In the genomic region with DNA sequence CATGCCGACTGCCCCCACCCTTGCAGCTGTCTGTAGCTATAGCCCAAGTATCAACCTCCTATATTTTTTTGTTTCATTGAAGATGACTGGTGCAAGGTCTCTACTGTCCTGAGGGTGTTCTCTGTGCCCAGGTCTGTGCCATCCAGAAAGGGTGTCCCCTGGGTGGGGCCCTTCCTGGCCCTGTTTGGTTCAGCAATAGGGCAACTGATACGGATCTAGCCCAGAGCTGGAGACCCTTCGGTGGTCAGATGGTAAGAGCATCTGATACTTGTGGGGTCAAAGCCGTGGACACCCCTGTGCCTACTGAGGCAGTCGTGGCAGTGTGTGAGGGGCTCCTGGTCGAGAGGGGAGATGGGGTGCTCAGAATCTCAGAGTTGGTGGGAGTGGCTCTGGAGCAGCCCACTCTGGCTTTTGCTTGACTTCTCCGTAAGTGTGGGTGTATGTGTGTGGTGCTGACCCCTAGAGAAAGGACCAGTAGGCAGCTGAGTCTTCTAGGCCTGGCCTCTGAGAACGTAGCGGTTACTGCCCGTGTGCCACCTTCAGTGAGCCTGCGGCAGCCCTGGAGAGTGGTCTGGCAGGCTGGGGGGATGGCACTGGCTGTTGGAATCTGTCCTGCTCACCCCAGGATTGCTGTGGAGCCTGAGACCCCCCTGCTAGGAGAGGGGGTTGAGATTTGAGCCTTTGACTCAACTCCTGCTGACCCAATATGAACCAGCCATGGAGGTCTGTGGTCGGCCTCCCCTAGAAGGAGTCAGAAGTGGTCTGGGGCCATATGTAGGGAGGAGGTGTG, we compare ENCODE assay signal across 11 cellular contexts. TPM values are rescaled to one million over a fixed set of nuclear protein-coding genes. Genes with fewer than 3 reads are reported as not detected.
DNase-seq lines count a peak whose midpoint lies in the region; ATAC-seq, FAIRE-seq and TF ChIP-seq lines count a peak whose summit lies in the region.
"Had no signal": no experiment of that assay in that cellular context is flagged by ENCODE, and none has a peak within 500 bp of the region (broad histone marks: within the 10 kb centered on the region; RNA-seq: fewer than 3 reads in every experiment).

No MANE protein-coding gene starts in this region.

- TF ChIP-seq EP300 in HepG2 (IDR thresholded peaks at IDR 0.05; ENCODE audit: low read depth in 2 of 2, low read length in 2 of 2) (no peak), HepG2 (CRISPR knock-in tag; IDR thresholded peaks at IDR 0.05; ENCODE audit: borderline replicate concordance) (no peak)

- TF ChIP-seq POLR2A in HepG2 (IDR thresholded peaks at IDR 0.05; ENCODE audit: insufficient read depth in 1 of 2, low read depth in 2 of 2, low read length in 2 of 2) (no peak), right lobe of liver (IDR thresholded peaks at IDR 0.05) (no peak)

- ATAC-seq in HepG2 = no peak
- no peak for ATAC-seq in right lobe of liver
- ATAC-seq in activated naive CD8-positive, alpha-beta T cell treated with anti-CD3 and anti-CD28 coated beads, Interleukin-2, amount 10 ng/mL, durations not matched to agents 7 days and 5 days (ENCODE audit: low read depth) = no peak
- no peak for ATAC-seq in lower lobe of right lung
- ATAC-seq in HG02885 (IDR thresholded peaks at IDR 0.05; ENCODE audit: poor library complexity, unreplicated experiment) = no peak

- intact Hi-C loops in HepG2 (cut with micrococcal nuclease; ENCODE audit: unreplicated experiment) (no loop called here), right lobe of liver (cut with DNase I) (loop anchor here in 1 of 2 donors (10.0 kb wide), 1 partner anchor 77 kb away; the partner anchor contains the start of gene GNAI3), lower lobe of right lung (cut with DNase I) (no loop called here)

- DNase-seq in HepG2 (ENCODE audit: low spot score) (no peak), right lobe of liver (no peak), lower lobe of right lung (no peak), WERI-Rb-1 (no peak), KG1 (lab: John Stamatoyannopoulos, UW) (no peak), DMS 273 treated with DMSO at 0.1 percent for 48 hours (lab: John Stamatoyannopoulos, UW) (no peak)
- DNase-seq in activated naive CD8-positive, alpha-beta T cell treated with anti-CD3 and anti-CD28 coated beads, Interleukin-2, amount 10 ng/mL, durations not matched to agents 7 days and 5 days = no peak
- DNase-seq: islet precursor cell, NCI-H1105, SW 1271 had no signal

- no peak overlapping the region for H3K27ac ChIP-seq in HepG2 (ENCODE audit: extremely low read length, insufficient read depth, low read length)
- H3K27ac ChIP-seq in right lobe of liver = no peak overlapping the region
- H3K27ac ChIP-seq in lower lobe of right lung = no peak overlapping the region
- no peak overlapping the region for H3K27ac ChIP-seq in WERI-Rb-1

- H3K9me3 Mint-ChIP-seq in activated naive CD8-positive, alpha-beta T cell treated with anti-CD3 and anti-CD28 coated beads, Interleukin-2, amount 10 ng/mL, durations not matched to agents 7 days and 5 days = no peaks in the 10 kb centered on the region

- in situ Hi-C loops in HepG2 (cut with HindIII; ENCODE audit: extremely low pct_ligation_motif_present, low pct_unique_long_range_greater_than_20kb) = loop anchor here (5.0 kb wide), 1 partner anchor 75 kb away; the partner anchor contains the start of gene GNAI3

- no peak for FAIRE-seq in HepG2 (lab: Jason Lieb, UNC)

- no peaks in the 10 kb centered on the region for H3K27me3 Mint-ChIP-seq in activated naive CD8-positive, alpha-beta T cell treated with anti-CD3 and anti-CD28 coated beads, Interleukin-2, amount 10 ng/mL, durations not matched to agents 7 days and 5 days

- H3K4me1 ChIP-seq in HepG2 (ENCODE audit: insufficient read depth, low read length) = peaks cover 45% of the 10 kb centered on the region
- peaks cover 0 to 37% (median 13%) of the 10 kb centered on the region in 4 donors for H3K4me1 ChIP-seq in right lobe of liver
- H3K4me1 ChIP-seq in lower lobe of right lung = peaks cover 59% of the 10 kb centered on the region

- CTCF ChIA-PET in HepG2 (lab: Yijun Ruan, JAX; ENCODE audit: low intra/inter-chr PET ratio, low total read pairs) = no interaction called here

- peaks cover 39% of the 10 kb centered on the region for H4K20me1 ChIP-seq in HepG2 (ENCODE audit: insufficient read depth, low read length)

- H3K4me2 ChIP-seq in HepG2 (ENCODE audit: low read depth, low read length) = peak overlapping the region; percentile 92

- H3K9me3 ChIP-seq in HepG2 (ENCODE audit: low read length) = no peaks in the 10 kb centered on the region
- H3K9me3 ChIP-seq in right lobe of liver = no peaks in the 10 kb centered on the region
- H3K9me3 ChIP-seq in lower lobe of right lung = no peaks in the 10 kb centered on the region
- H3K9me3 ChIP-seq in WERI-Rb-1 (ENCODE audit: severe bottlenecking) = no peaks in the 10 kb centered on the region

- no peaks in the 10 kb centered on the region; a peak in 1 of 5 replicates for H3K27me3 ChIP-seq in HepG2 (ENCODE audit: control insufficient read depth in 1 of 2, insufficient read depth in 2 of 2, low read length in 2 of 2)
- H3K27me3 ChIP-seq in right lobe of liver = no peaks in the 10 kb centered on the region
- H3K27me3 ChIP-seq in lower lobe of right lung (ENCODE audit: low read depth) = no peaks in the 10 kb centered on the region
- no peaks in the 10 kb centered on the region for H3K27me3 ChIP-seq in WERI-Rb-1 (ENCODE audit: insufficient read depth, low read depth, severe bottlenecking)

- peaks cover 14% of the 10 kb centered on the region for H3K36me3 Mint-ChIP-seq in activated naive CD8-positive, alpha-beta T cell treated with anti-CD3 and anti-CD28 coated beads, Interleukin-2, amount 10 ng/mL, durations not matched to agents 7 days and 5 days

- H3K79me2 ChIP-seq in HepG2 (ENCODE audit: insufficient read depth, low read length) = peaks cover 56% of the 10 kb centered on the region

- 93% methylated on average over 8 of the region's 12 CpGs for WGBS in HepG2 (ENCODE audit: low lambda C conversion rate)
- 50% methylated on average over 1 of the region's 12 CpGs for WGBS in right lobe of liver (ENCODE audit: insufficient coverage, low coverage, low lambda C conversion rate, missing lambda C conversion rate)

- peaks cover 55% of the 10 kb centered on the region for H3K4me1 Mint-ChIP-seq in activated naive CD8-positive, alpha-beta T cell treated with anti-CD3 and anti-CD28 coated beads, Interleukin-2, amount 10 ng/mL, durations not matched to agents 7 days and 5 days

- H3K27ac Mint-ChIP-seq in activated naive CD8-positive, alpha-beta T cell treated with anti-CD3 and anti-CD28 coated beads, Interleukin-2, amount 10 ng/mL, durations not matched to agents 7 days and 5 days = peak overlapping the region; percentile 98

- TF ChIP-seq CTCF in HepG2 (CRISPR knock-in tag; IDR thresholded peaks at IDR 0.05) (no peak), right lobe of liver (IDR thresholded peaks at IDR 0.05) (no peak), lower lobe of right lung (IDR thresholded peaks at IDR 0.05) (no peak), WERI-Rb-1 (IDR thresholded peaks at IDR 0.05; ENCODE audit: low read depth, low read length) (no peak)

- peak overlapping the region; percentile 53; the same call in 1 of the 2 replicates for H3K9ac ChIP-seq in HepG2 (ENCODE audit: insufficient read depth, low read depth, low read length)

- TF ChIP-seq RAD21 in HepG2 (CRISPR knock-in tag; IDR thresholded peaks at IDR 0.05) = no peak

- no peak overlapping the region for H2AFZ ChIP-seq in HepG2 (ENCODE audit: low read length)

- H3K4me3 ChIP-seq in HepG2 (replicated peaks in 1 of 3; ENCODE audit: insufficient read depth in 1 of 3, low read depth in 2 of 3, low read length in 3 of 3) (peak overlapping the region; percentile 71 to 89 (median 80); a peak in 4 of 6 replicates), right lobe of liver (peak overlapping the region in 1 of 3 donors; percentile 13), lower lobe of right lung (peak overlapping the region; percentile 85), WERI-Rb-1 (ENCODE audit: low read depth, low read length) (no peak overlapping the region)

- BruUV-seq in HepG2 (replicated peaks; lab: Mats Ljungman, UMichigan) = no TSS peak

- H3K36me3 ChIP-seq in HepG2 (replicated peaks in 1 of 2; ENCODE audit: control insufficient read depth in 1 of 2, insufficient read depth in 2 of 2, low read length in 2 of 2) (peaks cover 18 to 27% of the 10 kb centered on the region in 2 experiments; a peak in 4 of 5 replicates), right lobe of liver (peaks cover 0 to 4% (median 2%) of the 10 kb centered on the region in 4 donors), lower lobe of right lung (peaks cover 13% of the 10 kb centered on the region), WERI-Rb-1 (peaks cover 34% of the 10 kb centered on the region)

- POLR2A ChIA-PET in HepG2 (lab: Yijun Ruan, JAX) = no interaction called here
- POLR2A ChIA-PET in activated naive CD8-positive, alpha-beta T cell treated with anti-CD3 and anti-CD28 coated beads, Interleukin-2, amount 10 ng/mL, durations not matched to agents 7 days and 5 days (lab: Charles Lee) = interaction anchor here (1.8 kb wide), 1 partner anchor 74 kb away, joined by 8 read pairs; the partner anchor contains the start of gene GNAI3

- peak overlapping the region; percentile 97 for H3K4me3 Mint-ChIP-seq in activated naive CD8-positive, alpha-beta T cell treated with anti-CD3 and anti-CD28 coated beads, Interleukin-2, amount 10 ng/mL, durations not matched to agents 7 days and 5 days

RNA-seq across cellular contexts. Expression of gene AMPD2, which starts 2.7 kb away (rescaled TPM):
- total RNA-seq in HepG2 (2016; rRNA removed; fragmentation: Illumina TruSeq; extraction: Trizol) (35.4 and 62.3 TPM in 2 replicates), right lobe of liver (10 to 100 TPM; 29.1 to 59.1 (median 37.2) TPM), lower lobe of right lung (55.9 TPM)
- total RNA-seq in HepG2 (2016; cell fraction: cytosol; rRNA removed; fragmentation: Illumina TruSeq; extraction: Trizol; ENCODE audit: low read depth) = 20.0 and 20.2 TPM in 2 replicates
- 32.6 and 64.7 TPM in 2 replicates for total RNA-seq in HepG2 (2016; cell fraction: insoluble cytoplasmic fraction; rRNA removed; fragmentation: Illumina TruSeq; extraction: Trizol)
- 19.8 and 21.1 TPM in 2 replicates for total RNA-seq in HepG2 (2016; cell fraction: membrane; rRNA removed; fragmentation: Illumina TruSeq; extraction: Trizol)
- total RNA-seq in HepG2 (2016; cell fraction: nucleus; rRNA removed; fragmentation: Illumina TruSeq; extraction: Trizol) = 80.0 and 95.3 TPM in 2 replicates
- polyA plus RNA-seq in HepG2 (2011; rRNA removed) = 82.0 and 101 TPM in 2 replicates
- 18.3 and 29.8 TPM in 2 replicates for polyA plus RNA-seq in HepG2 (2011; cell fraction: cytosol; rRNA removed)
- 742 and 904 TPM in 2 replicates for polyA plus RNA-seq in HepG2 (2011; cell fraction: nucleus; rRNA removed)
- polyA plus RNA-seq in HepG2 (2012) = 61.2 and 88.0 TPM in 2 replicates
- 4.4 and 5.7 TPM in 2 replicates for polyA plus RNA-seq in HepG2 (2016; cell fraction: cytosol; fragmentation: Illumina TruSeq; extraction: Trizol; ENCODE audit: low read depth)
- polyA plus RNA-seq in HepG2 (2016; cell fraction: insoluble cytoplasmic fraction; fragmentation: Illumina TruSeq; extraction: Trizol; ENCODE audit: low read depth) = 30.8 and 40.4 TPM in 2 replicates
- 9.8 and 10.4 TPM in 2 replicates for polyA plus RNA-seq in HepG2 (2016; cell fraction: membrane; fragmentation: Illumina TruSeq; extraction: Trizol; ENCODE audit: low read depth)
- polyA plus RNA-seq in HepG2 (2016; cell fraction: nucleus; fragmentation: Illumina TruSeq; extraction: Trizol; ENCODE audit: insufficient read depth, low read depth) = 212 and 215 TPM in 2 replicates
- polyA minus RNA-seq in HepG2 (2011; rRNA and poly(A)+ RNA removed; ENCODE audit: low replicate concordance) = 85.1 and 107 TPM in 2 replicates
- 18.3 and 23.2 TPM in 2 replicates for polyA minus RNA-seq in HepG2 (2011; cell fraction: cytosol; rRNA and poly(A)+ RNA removed)
- polyA minus RNA-seq in HepG2 (2011; cell fraction: nucleus; rRNA and poly(A)+ RNA removed) = 112 and 125 TPM in 2 replicates
- total RNA-seq in activated naive CD8-positive, alpha-beta T cell treated with anti-CD3 and anti-CD28 coated beads, Interleukin-2, amount 10 ng/mL, durations not matched to agents 7 days and 5 days = 100 to 1,000 TPM; 114 to 122 TPM

RNA-seq across cellular contexts. Expression of gene GNAT2, which starts 2.9 kb away (rescaled TPM):
- total RNA-seq in HepG2 (2016; rRNA removed; fragmentation: Illumina TruSeq; extraction: Trizol) = 0.20 and 0.24 TPM in 2 replicates
- total RNA-seq in HepG2 (2016; cell fraction: cytosol; rRNA removed; fragmentation: Illumina TruSeq; extraction: Trizol; ENCODE audit: low read depth) = not detected in 2 replicates
- total RNA-seq in HepG2 (2016; cell fraction: insoluble cytoplasmic fraction; rRNA removed; fragmentation: Illumina TruSeq; extraction: Trizol) = 0.49 and 0.61 TPM in 2 replicates
- 0.21 TPM in 1 of 2 replicates, not detected in the other for total RNA-seq in HepG2 (2016; cell fraction: membrane; rRNA removed; fragmentation: Illumina TruSeq; extraction: Trizol)
- total RNA-seq in HepG2 (2016; cell fraction: nucleus; rRNA removed; fragmentation: Illumina TruSeq; extraction: Trizol) = not detected in 2 replicates
- polyA plus RNA-seq in HepG2 (2011; rRNA removed) = 0.08 TPM in 1 of 2 replicates, not detected in the other
- 0.04 and 0.05 TPM in 2 replicates for polyA plus RNA-seq in HepG2 (2011; cell fraction: cytosol; rRNA removed)
- not detected in 2 replicates for polyA plus RNA-seq in HepG2 (2011; cell fraction: nucleus; rRNA removed)
- polyA plus RNA-seq in HepG2 (2012) = not detected in 2 replicates
- 0.18 TPM in 1 of 2 replicates, not detected in the other for polyA plus RNA-seq in HepG2 (2016; cell fraction: cytosol; fragmentation: Illumina TruSeq; extraction: Trizol; ENCODE audit: low read depth)
- polyA plus RNA-seq in HepG2 (2016; cell fraction: insoluble cytoplasmic fraction; fragmentation: Illumina TruSeq; extraction: Trizol; ENCODE audit: low read depth) = not detected in 2 replicates
- 0.17 and 0.52 TPM in 2 replicates for polyA plus RNA-seq in HepG2 (2016; cell fraction: membrane; fragmentation: Illumina TruSeq; extraction: Trizol; ENCODE audit: low read depth)
- not detected in 2 replicates for polyA plus RNA-seq in HepG2 (2016; cell fraction: nucleus; fragmentation: Illumina TruSeq; extraction: Trizol; ENCODE audit: insufficient read depth, low read depth)
- polyA minus RNA-seq in HepG2 (2011; rRNA and poly(A)+ RNA removed; ENCODE audit: low replicate concordance) = not detected in 2 replicates
- polyA minus RNA-seq in HepG2 (2011; cell fraction: cytosol; rRNA and poly(A)+ RNA removed) = not detected in 2 replicates
- not detected in 2 replicates for polyA minus RNA-seq in HepG2 (2011; cell fraction: nucleus; rRNA and poly(A)+ RNA removed)
- under 1 TPM in 3 of 6 experiments, not detected in 3; 0.20 to 0.21 (median 0.20) TPM for total RNA-seq in right lobe of liver
- under 1 TPM in 1 of 2 experiments, not detected in 1; 0.22 TPM for total RNA-seq in activated naive CD8-positive, alpha-beta T cell treated with anti-CD3 and anti-CD28 coated beads, Interleukin-2, amount 10 ng/mL, durations not matched to agents 7 days and 5 days
- total RNA-seq in lower lobe of right lung = not detected

RNA-seq across cellular contexts. Expression of gene GSTM4, which starts 33.6 kb away (rescaled TPM):
- 25.3 and 30.6 TPM in 2 replicates for total RNA-seq in HepG2 (2016; rRNA removed; fragmentation: Illumina TruSeq; extraction: Trizol)
- total RNA-seq in HepG2 (2016; cell fraction: cytosol; rRNA removed; fragmentation: Illumina TruSeq; extraction: Trizol; ENCODE audit: low read depth) = 5.6 and 6.1 TPM in 2 replicates
- 24.3 and 31.1 TPM in 2 replicates for total RNA-seq in HepG2 (2016; cell fraction: insoluble cytoplasmic fraction; rRNA removed; fragmentation: Illumina TruSeq; extraction: Trizol)
- 7.3 and 9.5 TPM in 2 replicates for total RNA-seq in HepG2 (2016; cell fraction: membrane; rRNA removed; fragmentation: Illumina TruSeq; extraction: Trizol)
- 21.1 and 23.4 TPM in 2 replicates for total RNA-seq in HepG2 (2016; cell fraction: nucleus; rRNA removed; fragmentation: Illumina TruSeq; extraction: Trizol)
- 36.7 and 40.8 TPM in 2 replicates for polyA plus RNA-seq in HepG2 (2011; rRNA removed)
- polyA plus RNA-seq in HepG2 (2011; cell fraction: cytosol; rRNA removed) = 29.0 and 30.5 TPM in 2 replicates
- 60.6 and 65.2 TPM in 2 replicates for polyA plus RNA-seq in HepG2 (2011; cell fraction: nucleus; rRNA removed)
- polyA plus RNA-seq in HepG2 (2012) = 22.1 and 35.2 TPM in 2 replicates
- polyA plus RNA-seq in HepG2 (2016; cell fraction: cytosol; fragmentation: Illumina TruSeq; extraction: Trizol; ENCODE audit: low read depth) = 7.6 and 9.9 TPM in 2 replicates
- 56.0 and 57.9 TPM in 2 replicates for polyA plus RNA-seq in HepG2 (2016; cell fraction: insoluble cytoplasmic fraction; fragmentation: Illumina TruSeq; extraction: Trizol; ENCODE audit: low read depth)
- 10.7 and 14.0 TPM in 2 replicates for polyA plus RNA-seq in HepG2 (2016; cell fraction: membrane; fragmentation: Illumina TruSeq; extraction: Trizol; ENCODE audit: low read depth)
- 45.9 and 50.6 TPM in 2 replicates for polyA plus RNA-seq in HepG2 (2016; cell fraction: nucleus; fragmentation: Illumina TruSeq; extraction: Trizol; ENCODE audit: insufficient read depth, low read depth)
- polyA minus RNA-seq in HepG2 (2011; rRNA and poly(A)+ RNA removed; ENCODE audit: low replicate concordance) = 10.0 and 40.8 TPM in 2 replicates
- polyA minus RNA-seq in HepG2 (2011; cell fraction: cytosol; rRNA and poly(A)+ RNA removed) = 14.8 and 15.5 TPM in 2 replicates
- polyA minus RNA-seq in HepG2 (2011; cell fraction: nucleus; rRNA and poly(A)+ RNA removed) = 23.6 and 26.2 TPM in 2 replicates
- total RNA-seq in right lobe of liver = 10 to 100 TPM; 18.5 to 32.1 (median 23.8) TPM
- 1 to 10 TPM; 5.3 to 5.9 TPM for total RNA-seq in activated naive CD8-positive, alpha-beta T cell treated with anti-CD3 and anti-CD28 coated beads, Interleukin-2, amount 10 ng/mL, durations not matched to agents 7 days and 5 days
- 15.7 TPM for total RNA-seq in lower lobe of right lung

RNA-seq across cellular contexts. Expression of gene GSTM2, which starts 45.6 kb away (rescaled TPM):
- total RNA-seq in HepG2 (2016; rRNA removed; fragmentation: Illumina TruSeq; extraction: Trizol) (6.5 and 7.0 TPM in 2 replicates), right lobe of liver (10 to 100 TPM in 4 of 6 experiments, 1 to 10 TPM in 2; 4.4 to 16.0 (median 12.7) TPM), lower lobe of right lung (35.7 TPM)
- 1.9 and 2.5 TPM in 2 replicates for total RNA-seq in HepG2 (2016; cell fraction: cytosol; rRNA removed; fragmentation: Illumina TruSeq; extraction: Trizol; ENCODE audit: low read depth)
- total RNA-seq in HepG2 (2016; cell fraction: insoluble cytoplasmic fraction; rRNA removed; fragmentation: Illumina TruSeq; extraction: Trizol) = 8.1 and 8.3 TPM in 2 replicates
- total RNA-seq in HepG2 (2016; cell fraction: membrane; rRNA removed; fragmentation: Illumina TruSeq; extraction: Trizol) = 2.0 and 2.7 TPM in 2 replicates
- 8.1 and 8.5 TPM in 2 replicates for total RNA-seq in HepG2 (2016; cell fraction: nucleus; rRNA removed; fragmentation: Illumina TruSeq; extraction: Trizol)
- polyA plus RNA-seq in HepG2 (2011; rRNA removed) = 15.0 and 17.0 TPM in 2 replicates
- 5.9 and 7.2 TPM in 2 replicates for polyA plus RNA-seq in HepG2 (2011; cell fraction: cytosol; rRNA removed)
- polyA plus RNA-seq in HepG2 (2011; cell fraction: nucleus; rRNA removed) = 102 and 131 TPM in 2 replicates
- polyA plus RNA-seq in HepG2 (2012) = 19.7 and 21.3 TPM in 2 replicates
- polyA plus RNA-seq in HepG2 (2016; cell fraction: cytosol; fragmentation: Illumina TruSeq; extraction: Trizol; ENCODE audit: low read depth) = 4.7 and 5.2 TPM in 2 replicates
- 15.3 and 17.0 TPM in 2 replicates for polyA plus RNA-seq in HepG2 (2016; cell fraction: insoluble cytoplasmic fraction; fragmentation: Illumina TruSeq; extraction: Trizol; ENCODE audit: low read depth)
- polyA plus RNA-seq in HepG2 (2016; cell fraction: membrane; fragmentation: Illumina TruSeq; extraction: Trizol; ENCODE audit: low read depth) = 3.5 and 4.5 TPM in 2 replicates
- polyA plus RNA-seq in HepG2 (2016; cell fraction: nucleus; fragmentation: Illumina TruSeq; extraction: Trizol; ENCODE audit: insufficient read depth, low read depth) = 30.8 and 32.2 TPM in 2 replicates
- 0.26 and 6.7 TPM in 2 replicates for polyA minus RNA-seq in HepG2 (2011; rRNA and poly(A)+ RNA removed; ENCODE audit: low replicate concordance)
- 1.7 and 2.7 TPM in 2 replicates for polyA minus RNA-seq in HepG2 (2011; cell fraction: cytosol; rRNA and poly(A)+ RNA removed)
- 12.9 TPM in 2 replicates for polyA minus RNA-seq in HepG2 (2011; cell fraction: nucleus; rRNA and poly(A)+ RNA removed)
- total RNA-seq in activated naive CD8-positive, alpha-beta T cell treated with anti-CD3 and anti-CD28 coated beads, Interleukin-2, amount 10 ng/mL, durations not matched to agents 7 days and 5 days = 10 to 100 TPM; 16.8 to 17.3 TPM
